Comparison of ENCODE assay signal across 8 cellular contexts in genomic region chr3:14461748-14462324, GRCh38. TPM values are rescaled to one million over a fixed set of nuclear protein-coding genes. Genes with fewer than 3 reads are reported as not detected.
A peak's percentile ranks its signal among the peaks of the same experiment; 100 is the strongest.
DNase-seq lines count a peak whose midpoint lies in the region; ATAC-seq and TF ChIP-seq lines count a peak whose summit lies in the region.

No MANE protein-coding gene starts in this region.

- no peak for DNase-seq in Right ventricle myocardium inferior (ENCODE audit: missing footprints)
- no peak for DNase-seq in cardiac septum (ENCODE audit: low spot score)
- DNase-seq in LNCaP clone FGC (ENCODE audit: low read depth): peak; percentile 23
- peak; percentile 80 for DNase-seq in activated CD4-positive, alpha-beta T cell treated with anti-CD3 and anti-CD28 coated beads, Interleukin-2, amount 10 ng/mL, durations not matched to agents 24 days and 14 days
- no peak for DNase-seq in epithelial cell of proximal tubule (ENCODE audit: low read depth)
- peak; percentile 39 for DNase-seq in natural killer cell

- peak overlapping the region; percentile 74 for H3K27ac Mint-ChIP-seq in activated CD4-positive, alpha-beta T cell treated with anti-CD3 and anti-CD28 coated beads, Interleukin-2, amount 10 ng/mL, durations not matched to agents 24 days and 14 days
- peak overlapping the region in 1 of 2 donors; percentile 60 for H3K27ac Mint-ChIP-seq in natural killer cell

- H3K4me1 Mint-ChIP-seq in activated CD4-positive, alpha-beta T cell treated with anti-CD3 and anti-CD28 coated beads, Interleukin-2, amount 10 ng/mL, durations not matched to agents 24 days and 14 days: peaks cover 18% of the 10 kb centered on the region
- peaks cover 7 to 10% of the 10 kb centered on the region in 2 donors for H3K4me1 Mint-ChIP-seq in natural killer cell

- peaks cover 38% of the 10 kb centered on the region for H3K36me3 Mint-ChIP-seq in activated CD4-positive, alpha-beta T cell treated with anti-CD3 and anti-CD28 coated beads, Interleukin-2, amount 10 ng/mL, durations not matched to agents 24 days and 14 days (ENCODE audit: low read depth)
- no peaks in the 10 kb centered on the region for H3K36me3 Mint-ChIP-seq in natural killer cell

- H3K27me3 Mint-ChIP-seq in activated CD4-positive, alpha-beta T cell treated with anti-CD3 and anti-CD28 coated beads, Interleukin-2, amount 10 ng/mL, durations not matched to agents 24 days and 14 days: no peaks in the 10 kb centered on the region
- H3K27me3 Mint-ChIP-seq in natural killer cell (ENCODE audit: low read depth in 2 of 2): no peaks in the 10 kb centered on the region

- H3K4me3 ChIP-seq in LNCaP clone FGC (ENCODE audit: low read depth, low read length) (no peak overlapping the region), epithelial cell of proximal tubule (ENCODE audit: low read depth, low read length) (no peak overlapping the region)

- no peak overlapping the region for H3K4me3 Mint-ChIP-seq in activated CD4-positive, alpha-beta T cell treated with anti-CD3 and anti-CD28 coated beads, Interleukin-2, amount 10 ng/mL, durations not matched to agents 24 days and 14 days
- no peak overlapping the region for H3K4me3 Mint-ChIP-seq in natural killer cell

- TF ChIP-seq CTCF in LNCaP clone FGC (IDR thresholded peaks at IDR 0.05; ENCODE audit: control insufficient read depth, extremely low read depth, insufficient read depth) (peak; percentile 90), epithelial cell of proximal tubule (conservative IDR thresholded peaks at IDR 0.05; ENCODE audit: low read depth, low read length) (peak; percentile 68), natural killer cell (IDR thresholded peaks at IDR 0.05) (peak; percentile 44)

- intact Hi-C loops in Right ventricle myocardium inferior (cut with DNase I): loop anchor here (1.0 kb wide), 1 partner anchor 201 kb away; no protein-coding TSS in a partner anchor
- intact Hi-C loops in cardiac septum (cut with DNase I): loop anchor here (10.0 kb wide), 1 partner anchor 567 kb away; no protein-coding TSS in a partner anchor
- intact Hi-C loops in activated CD4-positive, alpha-beta T cell treated with anti-CD3 and anti-CD28 coated beads, Interleukin-2, amount 10 ng/mL, durations not matched to agents 24 days and 14 days (cut with micrococcal nuclease): loop anchor here (1.0 to 5.0 kb wide), 5 partner anchors 30 to 201 kb away; partner anchors contain the start of gene SLC6A6
- intact Hi-C loops in natural killer cell (cut with micrococcal nuclease): loop anchor here (1.0 kb wide), 1 partner anchor 60 kb away; the partner anchor contains the start of gene SLC6A6

- ATAC-seq in Right ventricle myocardium inferior: peak; percentile 45
- ATAC-seq in natural killer cell: peak; percentile 24 to 80 (median 78)
- ATAC-seq in HG03196 (IDR thresholded peaks at IDR 0.05; ENCODE audit: unreplicated experiment): no peak
- ATAC-seq in HG03039 (IDR thresholded peaks at IDR 0.05; ENCODE audit: unreplicated experiment): no peak

- no peaks in the 10 kb centered on the region for H3K9me3 Mint-ChIP-seq in activated CD4-positive, alpha-beta T cell treated with anti-CD3 and anti-CD28 coated beads, Interleukin-2, amount 10 ng/mL, durations not matched to agents 24 days and 14 days
- no peaks in the 10 kb centered on the region for H3K9me3 Mint-ChIP-seq in natural killer cell

RNA-seq across cellular contexts. Expression of gene SLC6A6, which starts 59.4 kb away (rescaled TPM):
- 14.3 TPM for total RNA-seq in Right ventricle myocardium inferior
- total RNA-seq in cardiac septum: 129 TPM
- total RNA-seq in activated CD4-positive, alpha-beta T cell treated with anti-CD3 and anti-CD28 coated beads, Interleukin-2, amount 10 ng/mL, durations not matched to agents 24 days and 14 days: 53.9 and 63.7 TPM in 2 replicates
- 24.2 and 27.9 TPM in 2 replicates for total RNA-seq in epithelial cell of proximal tubule
- 10 to 100 TPM; 43.7 to 55.4 (median 50.1) TPM for total RNA-seq in natural killer cell

Comparison
In these comparisons a context has a peak if more than half of its experiments do, and no peak if none do; other contexts are left out.
1. ATAC-seq: peak in Right ventricle myocardium inferior (single experiment) and natural killer cell (3 of 3); none in HG03196 (single experiment) and HG03039 (single experiment).
2. DNase-seq: peak in LNCaP clone FGC (single experiment), activated CD4-positive, alpha-beta T cell treated with anti-CD3 and anti-CD28 coated beads, Interleukin-2, amount 10 ng/mL, durations not matched to agents 24 days and 14 days (single experiment) and natural killer cell (single experiment); none in Right ventricle myocardium inferior (single experiment), cardiac septum (single experiment) and epithelial cell of proximal tubule (single experiment).
3. Peak in every context shown above with its lines, with median percentiles within 50 percentile points of each other: CTCF ChIP-seq.